In genomic region chr13:42977219-42977659, GRCh38 we compare ENCODE assay signal across 19 cellular contexts. TPM values are rescaled to one million over a fixed set of nuclear protein-coding genes. Genes with fewer than 3 reads are reported as not detected.
DNase-seq lines count a peak whose midpoint lies in the region; ATAC-seq and TF ChIP-seq lines count a peak whose summit lies in the region.
"Had no signal": no experiment of that assay in that cellular context is flagged by ENCODE, and none has a peak within 500 bp of the region (broad histone marks: within the 10 kb centered on the region; RNA-seq: fewer than 3 reads in every experiment).

No MANE protein-coding gene starts in this region.

- no peaks in the 10 kb centered on the region for H3K9me3 Mint-ChIP-seq in Calu3 (ENCODE audit: low read depth, unreplicated experiment)
- peaks cover 9% of the 10 kb centered on the region for H3K9me3 Mint-ChIP-seq in activated T-helper 1 cell treated with anti-CD3 and anti-CD28 coated beads, Interleukin-12 subunit alpha, Interleukin-12 subunit beta, Interleukin-2, Interleukin-4 antibody, amounts not matched to agents 30 ng/mL and 10 ng/mL and 1 ng/mL, durations not matched to agents 14 hours and 24 hours and 36 hours

- intact Hi-C loops in Calu3 (cut with micrococcal nuclease; ENCODE audit: unreplicated experiment) = no loop called here
- intact Hi-C loops in activated T-helper 1 cell treated with anti-CD3 and anti-CD28 coated beads, Interleukin-12 subunit alpha, Interleukin-12 subunit beta, Interleukin-2, Interleukin-4 antibody, amounts not matched to agents 30 ng/mL and 10 ng/mL and 1 ng/mL, durations not matched to agents 14 hours and 24 hours and 36 hours (cut with micrococcal nuclease) = loop anchor here (10.0 kb wide), 1 partner anchor 382 kb away; no protein-coding TSS in a partner anchor

- H3K4me3 Mint-ChIP-seq in Calu3 (ENCODE audit: low read depth, unreplicated experiment) = no peak overlapping the region
- H3K4me3 Mint-ChIP-seq in activated T-helper 1 cell treated with anti-CD3 and anti-CD28 coated beads, Interleukin-12 subunit alpha, Interleukin-12 subunit beta, Interleukin-2, Interleukin-4 antibody, amounts not matched to agents 30 ng/mL and 10 ng/mL and 1 ng/mL, durations not matched to agents 14 hours and 24 hours and 36 hours = no peak overlapping the region

- ATAC-seq in GM18868 (IDR thresholded peaks at IDR 0.05; ENCODE audit: unreplicated experiment) = peak; percentile 93
- peak; percentile 61 for ATAC-seq in HG03342 (IDR thresholded peaks at IDR 0.05; ENCODE audit: unreplicated experiment)
- no peak for ATAC-seq in GM19467 (IDR thresholded peaks at IDR 0.05; ENCODE audit: unreplicated experiment)
- ATAC-seq: left ventricle myocardium superior, psoas muscle had no signal

- H3K36me3 Mint-ChIP-seq in Calu3 (ENCODE audit: insufficient read depth, unreplicated experiment) = no peaks in the 10 kb centered on the region
- peaks cover 48% of the 10 kb centered on the region for H3K36me3 Mint-ChIP-seq in activated T-helper 1 cell treated with anti-CD3 and anti-CD28 coated beads, Interleukin-12 subunit alpha, Interleukin-12 subunit beta, Interleukin-2, Interleukin-4 antibody, amounts not matched to agents 30 ng/mL and 10 ng/mL and 1 ng/mL, durations not matched to agents 14 hours and 24 hours and 36 hours (ENCODE audit: low read depth)

- no peak for DNase-seq in Calu3
- no peak for DNase-seq in activated T-helper 1 cell treated with anti-CD3 and anti-CD28 coated beads, Interleukin-12 subunit alpha, Interleukin-12 subunit beta, Interleukin-2, Interleukin-4 antibody, amounts not matched to agents 30 ng/mL and 10 ng/mL and 1 ng/mL, durations not matched to agents 14 hours and 24 hours and 36 hours (ENCODE audit: low spot score)
- DNase-seq in GM19240 (ENCODE audit: insufficient read length, low spot score) = no peak
- no peak for DNase-seq in GM19238 (ENCODE audit: insufficient read length, low spot score)
- no peak for DNase-seq in cortex of kidney (lab: John Stamatoyannopoulos, UW)
- DNase-seq: activated naive CD4-positive, alpha-beta T cell treated with Interleukin-2 at 50 U/mL for 16 hours; AML-193; brain microvascular endothelial cell; DMS79; dorsolateral prefrontal cortex; HCEC 1CT; left ventricle myocardium superior; NCI-H1048; NCI-H2171 treated with DMSO at 0.1 percent for 48 hours; psoas muscle had no signal

- peak overlapping the region; percentile 63 for H3K27ac Mint-ChIP-seq in Calu3 (ENCODE audit: unreplicated experiment)
- peak overlapping the region; percentile 15 for H3K27ac Mint-ChIP-seq in activated T-helper 1 cell treated with anti-CD3 and anti-CD28 coated beads, Interleukin-12 subunit alpha, Interleukin-12 subunit beta, Interleukin-2, Interleukin-4 antibody, amounts not matched to agents 30 ng/mL and 10 ng/mL and 1 ng/mL, durations not matched to agents 14 hours and 24 hours and 36 hours

- BruUV-seq in Calu3 (replicated peaks; lab: Mats Ljungman, UMichigan) = no TSS peak

- H3K27me3 Mint-ChIP-seq in Calu3 (ENCODE audit: unreplicated experiment) = no peaks in the 10 kb centered on the region
- H3K27me3 Mint-ChIP-seq in activated T-helper 1 cell treated with anti-CD3 and anti-CD28 coated beads, Interleukin-12 subunit alpha, Interleukin-12 subunit beta, Interleukin-2, Interleukin-4 antibody, amounts not matched to agents 30 ng/mL and 10 ng/mL and 1 ng/mL, durations not matched to agents 14 hours and 24 hours and 36 hours (ENCODE audit: insufficient read depth) = no peaks in the 10 kb centered on the region

- H3K4me1 Mint-ChIP-seq in Calu3 (ENCODE audit: low read depth, unreplicated experiment) = peaks cover 22% of the 10 kb centered on the region
- H3K4me1 Mint-ChIP-seq in activated T-helper 1 cell treated with anti-CD3 and anti-CD28 coated beads, Interleukin-12 subunit alpha, Interleukin-12 subunit beta, Interleukin-2, Interleukin-4 antibody, amounts not matched to agents 30 ng/mL and 10 ng/mL and 1 ng/mL, durations not matched to agents 14 hours and 24 hours and 36 hours (ENCODE audit: low read depth) = peaks cover 56% of the 10 kb centered on the region

- CTCF ChIA-PET in Calu3 (lab: Charles Lee) = no interaction called here

- TF ChIP-seq CTCF in Calu3 (IDR thresholded peaks at IDR 0.05; ENCODE audit: unreplicated experiment) = no peak

RNA-seq across cellular contexts. Expression of gene EPSTI1, which starts 14.8 kb away (rescaled TPM):
- total RNA-seq in Calu3 (2022) = 11.5 and 31.9 TPM in 2 replicates
- 18.6 and 19.3 TPM in 2 replicates for total RNA-seq in activated T-helper 1 cell treated with anti-CD3 and anti-CD28 coated beads, Interleukin-12 subunit alpha, Interleukin-12 subunit beta, Interleukin-2, Interleukin-4 antibody, amounts not matched to agents 30 ng/mL and 10 ng/mL and 1 ng/mL, durations not matched to agents 14 hours and 24 hours and 36 hours
- total RNA-seq: SK-MEL-5 had no signal

RNA-seq across cellular contexts. Expression of gene DNAJC15, which starts 46.1 kb away (rescaled TPM):
- 13.1 and 16.4 TPM in 2 replicates for total RNA-seq in Calu3 (2022)
- total RNA-seq in activated T-helper 1 cell treated with anti-CD3 and anti-CD28 coated beads, Interleukin-12 subunit alpha, Interleukin-12 subunit beta, Interleukin-2, Interleukin-4 antibody, amounts not matched to agents 30 ng/mL and 10 ng/mL and 1 ng/mL, durations not matched to agents 14 hours and 24 hours and 36 hours = 18.5 and 20.5 TPM in 2 replicates
